Comparison of ENCODE assay signal across 1 cellular context in the genomic region with DNA sequence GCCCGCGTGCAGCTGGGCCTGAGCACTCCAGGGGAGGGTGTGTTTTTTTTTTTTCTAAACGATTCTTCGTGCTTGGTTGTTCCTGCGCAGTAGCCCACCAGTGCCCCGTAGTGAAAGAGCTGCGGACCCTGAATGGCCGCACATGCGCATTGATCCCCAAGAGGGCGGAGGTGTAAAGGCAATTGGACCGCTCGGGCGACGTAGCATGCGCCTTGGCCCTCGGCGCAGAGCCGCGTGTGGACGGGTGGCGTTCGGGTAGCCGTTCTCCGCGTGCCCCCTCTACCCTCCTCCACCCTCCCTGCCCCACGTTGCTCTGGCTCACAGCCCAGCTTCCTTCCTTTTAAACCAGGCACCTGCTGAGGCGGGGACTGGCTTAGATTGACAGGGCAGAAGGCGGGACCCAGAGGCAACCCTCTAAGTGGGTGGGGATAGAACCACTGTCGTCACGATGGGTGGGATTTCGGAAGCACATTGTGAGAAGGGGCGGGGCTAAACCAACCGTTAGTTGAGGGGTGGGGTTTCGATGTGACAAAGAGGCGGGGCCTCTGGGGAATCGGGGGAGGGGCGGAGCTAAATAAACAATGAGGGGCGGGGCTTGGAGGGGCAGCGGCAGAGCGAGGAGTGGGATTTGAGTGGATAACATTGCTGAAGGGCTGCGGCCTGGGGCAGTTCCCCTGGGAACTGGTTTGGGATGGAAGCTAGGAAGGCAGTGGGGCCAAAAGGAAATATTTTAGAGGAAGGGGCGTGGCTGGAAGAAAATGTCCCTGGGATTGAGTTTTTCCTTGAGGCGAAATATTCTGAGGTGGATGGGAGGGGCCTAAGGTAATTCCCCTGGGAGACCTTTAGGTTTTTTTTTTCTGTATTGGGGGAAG.
TF ChIP-seq lines count a peak whose summit lies in the region.

No MANE protein-coding gene starts in this region.

TF ChIP-seq in K562, 482 proteins besides CTCF, POLR2A, EP300 and RAD21 (continues in another document):
- TF ChIP-seq, protein P1, sequence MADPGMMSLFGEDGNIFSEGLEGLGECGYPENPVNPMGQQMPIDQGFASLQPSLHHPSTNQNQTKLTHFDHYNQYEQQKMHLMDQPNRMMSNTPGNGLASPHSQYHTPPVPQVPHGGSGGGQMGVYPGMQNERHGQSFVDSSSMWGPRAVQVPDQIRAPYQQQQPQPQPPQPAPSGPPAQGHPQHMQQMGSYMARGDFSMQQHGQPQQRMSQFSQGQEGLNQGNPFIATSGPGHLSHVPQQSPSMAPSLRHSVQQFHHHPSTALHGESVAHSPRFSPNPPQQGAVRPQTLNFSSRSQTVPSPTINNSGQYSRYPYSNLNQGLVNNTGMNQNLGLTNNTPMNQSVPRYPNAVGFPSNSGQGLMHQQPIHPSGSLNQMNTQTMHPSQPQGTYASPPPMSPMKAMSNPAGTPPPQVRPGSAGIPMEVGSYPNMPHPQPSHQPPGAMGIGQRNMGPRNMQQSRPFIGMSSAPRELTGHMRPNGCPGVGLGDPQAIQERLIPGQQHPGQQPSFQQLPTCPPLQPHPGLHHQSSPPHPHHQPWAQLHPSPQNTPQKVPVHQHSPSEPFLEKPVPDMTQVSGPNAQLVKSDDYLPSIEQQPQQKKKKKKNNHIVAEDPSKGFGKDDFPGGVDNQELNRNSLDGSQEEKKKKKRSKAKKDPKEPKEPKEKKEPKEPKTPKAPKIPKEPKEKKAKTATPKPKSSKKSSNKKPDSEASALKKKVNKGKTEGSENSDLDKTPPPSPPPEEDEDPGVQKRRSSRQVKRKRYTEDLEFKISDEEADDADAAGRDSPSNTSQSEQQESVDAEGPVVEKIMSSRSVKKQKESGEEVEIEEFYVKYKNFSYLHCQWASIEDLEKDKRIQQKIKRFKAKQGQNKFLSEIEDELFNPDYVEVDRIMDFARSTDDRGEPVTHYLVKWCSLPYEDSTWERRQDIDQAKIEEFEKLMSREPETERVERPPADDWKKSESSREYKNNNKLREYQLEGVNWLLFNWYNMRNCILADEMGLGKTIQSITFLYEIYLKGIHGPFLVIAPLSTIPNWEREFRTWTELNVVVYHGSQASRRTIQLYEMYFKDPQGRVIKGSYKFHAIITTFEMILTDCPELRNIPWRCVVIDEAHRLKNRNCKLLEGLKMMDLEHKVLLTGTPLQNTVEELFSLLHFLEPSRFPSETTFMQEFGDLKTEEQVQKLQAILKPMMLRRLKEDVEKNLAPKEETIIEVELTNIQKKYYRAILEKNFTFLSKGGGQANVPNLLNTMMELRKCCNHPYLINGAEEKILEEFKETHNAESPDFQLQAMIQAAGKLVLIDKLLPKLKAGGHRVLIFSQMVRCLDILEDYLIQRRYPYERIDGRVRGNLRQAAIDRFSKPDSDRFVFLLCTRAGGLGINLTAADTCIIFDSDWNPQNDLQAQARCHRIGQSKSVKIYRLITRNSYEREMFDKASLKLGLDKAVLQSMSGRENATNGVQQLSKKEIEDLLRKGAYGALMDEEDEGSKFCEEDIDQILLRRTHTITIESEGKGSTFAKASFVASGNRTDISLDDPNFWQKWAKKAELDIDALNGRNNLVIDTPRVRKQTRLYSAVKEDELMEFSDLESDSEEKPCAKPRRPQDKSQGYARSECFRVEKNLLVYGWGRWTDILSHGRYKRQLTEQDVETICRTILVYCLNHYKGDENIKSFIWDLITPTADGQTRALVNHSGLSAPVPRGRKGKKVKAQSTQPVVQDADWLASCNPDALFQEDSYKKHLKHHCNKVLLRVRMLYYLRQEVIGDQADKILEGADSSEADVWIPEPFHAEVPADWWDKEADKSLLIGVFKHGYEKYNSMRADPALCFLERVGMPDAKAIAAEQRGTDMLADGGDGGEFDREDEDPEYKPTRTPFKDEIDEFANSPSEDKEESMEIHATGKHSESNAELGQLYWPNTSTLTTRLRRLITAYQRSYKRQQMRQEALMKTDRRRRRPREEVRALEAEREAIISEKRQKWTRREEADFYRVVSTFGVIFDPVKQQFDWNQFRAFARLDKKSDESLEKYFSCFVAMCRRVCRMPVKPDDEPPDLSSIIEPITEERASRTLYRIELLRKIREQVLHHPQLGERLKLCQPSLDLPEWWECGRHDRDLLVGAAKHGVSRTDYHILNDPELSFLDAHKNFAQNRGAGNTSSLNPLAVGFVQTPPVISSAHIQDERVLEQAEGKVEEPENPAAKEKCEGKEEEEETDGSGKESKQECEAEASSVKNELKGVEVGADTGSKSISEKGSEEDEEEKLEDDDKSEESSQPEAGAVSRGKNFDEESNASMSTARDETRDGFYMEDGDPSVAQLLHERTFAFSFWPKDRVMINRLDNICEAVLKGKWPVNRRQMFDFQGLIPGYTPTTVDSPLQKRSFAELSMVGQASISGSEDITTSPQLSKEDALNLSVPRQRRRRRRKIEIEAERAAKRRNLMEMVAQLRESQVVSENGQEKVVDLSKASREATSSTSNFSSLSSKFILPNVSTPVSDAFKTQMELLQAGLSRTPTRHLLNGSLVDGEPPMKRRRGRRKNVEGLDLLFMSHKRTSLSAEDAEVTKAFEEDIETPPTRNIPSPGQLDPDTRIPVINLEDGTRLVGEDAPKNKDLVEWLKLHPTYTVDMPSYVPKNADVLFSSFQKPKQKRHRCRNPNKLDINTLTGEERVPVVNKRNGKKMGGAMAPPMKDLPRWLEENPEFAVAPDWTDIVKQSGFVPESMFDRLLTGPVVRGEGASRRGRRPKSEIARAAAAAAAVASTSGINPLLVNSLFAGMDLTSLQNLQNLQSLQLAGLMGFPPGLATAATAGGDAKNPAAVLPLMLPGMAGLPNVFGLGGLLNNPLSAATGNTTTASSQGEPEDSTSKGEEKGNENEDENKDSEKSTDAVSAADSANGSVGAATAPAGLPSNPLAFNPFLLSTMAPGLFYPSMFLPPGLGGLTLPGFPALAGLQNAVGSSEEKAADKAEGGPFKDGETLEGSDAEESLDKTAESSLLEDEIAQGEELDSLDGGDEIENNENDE (IDR thresholded peaks at IDR 0.05; ENCODE audit: low read depth, low read length) = no peak
- TF ChIP-seq ZNF324 (CRISPR knock-in tag; IDR thresholded peaks at IDR 0.05) = peak; percentile 55; the same call in 1 of the 2 replicates
- TF ChIP-seq ZNF830 (CRISPR knock-in tag; IDR thresholded peaks at IDR 0.05) = peak; percentile 96; the same call in 1 of the 2 replicates
- TF ChIP-seq OTX1 (CRISPR knock-in tag; IDR thresholded peaks at IDR 0.05) = peak; percentile 74; the same call in 1 of the 2 replicates
- TF ChIP-seq JUND (IDR thresholded peaks at IDR 0.05; ENCODE audit: borderline replicate concordance, low read depth, low read length) = peak; percentile 30; the same call in 1 of the 2 replicates
- TF ChIP-seq JUND (tag; IDR thresholded peaks at IDR 0.05; ENCODE audit: borderline replicate concordance, low read depth, low read length) = no peak
- TF ChIP-seq, protein P2, sequence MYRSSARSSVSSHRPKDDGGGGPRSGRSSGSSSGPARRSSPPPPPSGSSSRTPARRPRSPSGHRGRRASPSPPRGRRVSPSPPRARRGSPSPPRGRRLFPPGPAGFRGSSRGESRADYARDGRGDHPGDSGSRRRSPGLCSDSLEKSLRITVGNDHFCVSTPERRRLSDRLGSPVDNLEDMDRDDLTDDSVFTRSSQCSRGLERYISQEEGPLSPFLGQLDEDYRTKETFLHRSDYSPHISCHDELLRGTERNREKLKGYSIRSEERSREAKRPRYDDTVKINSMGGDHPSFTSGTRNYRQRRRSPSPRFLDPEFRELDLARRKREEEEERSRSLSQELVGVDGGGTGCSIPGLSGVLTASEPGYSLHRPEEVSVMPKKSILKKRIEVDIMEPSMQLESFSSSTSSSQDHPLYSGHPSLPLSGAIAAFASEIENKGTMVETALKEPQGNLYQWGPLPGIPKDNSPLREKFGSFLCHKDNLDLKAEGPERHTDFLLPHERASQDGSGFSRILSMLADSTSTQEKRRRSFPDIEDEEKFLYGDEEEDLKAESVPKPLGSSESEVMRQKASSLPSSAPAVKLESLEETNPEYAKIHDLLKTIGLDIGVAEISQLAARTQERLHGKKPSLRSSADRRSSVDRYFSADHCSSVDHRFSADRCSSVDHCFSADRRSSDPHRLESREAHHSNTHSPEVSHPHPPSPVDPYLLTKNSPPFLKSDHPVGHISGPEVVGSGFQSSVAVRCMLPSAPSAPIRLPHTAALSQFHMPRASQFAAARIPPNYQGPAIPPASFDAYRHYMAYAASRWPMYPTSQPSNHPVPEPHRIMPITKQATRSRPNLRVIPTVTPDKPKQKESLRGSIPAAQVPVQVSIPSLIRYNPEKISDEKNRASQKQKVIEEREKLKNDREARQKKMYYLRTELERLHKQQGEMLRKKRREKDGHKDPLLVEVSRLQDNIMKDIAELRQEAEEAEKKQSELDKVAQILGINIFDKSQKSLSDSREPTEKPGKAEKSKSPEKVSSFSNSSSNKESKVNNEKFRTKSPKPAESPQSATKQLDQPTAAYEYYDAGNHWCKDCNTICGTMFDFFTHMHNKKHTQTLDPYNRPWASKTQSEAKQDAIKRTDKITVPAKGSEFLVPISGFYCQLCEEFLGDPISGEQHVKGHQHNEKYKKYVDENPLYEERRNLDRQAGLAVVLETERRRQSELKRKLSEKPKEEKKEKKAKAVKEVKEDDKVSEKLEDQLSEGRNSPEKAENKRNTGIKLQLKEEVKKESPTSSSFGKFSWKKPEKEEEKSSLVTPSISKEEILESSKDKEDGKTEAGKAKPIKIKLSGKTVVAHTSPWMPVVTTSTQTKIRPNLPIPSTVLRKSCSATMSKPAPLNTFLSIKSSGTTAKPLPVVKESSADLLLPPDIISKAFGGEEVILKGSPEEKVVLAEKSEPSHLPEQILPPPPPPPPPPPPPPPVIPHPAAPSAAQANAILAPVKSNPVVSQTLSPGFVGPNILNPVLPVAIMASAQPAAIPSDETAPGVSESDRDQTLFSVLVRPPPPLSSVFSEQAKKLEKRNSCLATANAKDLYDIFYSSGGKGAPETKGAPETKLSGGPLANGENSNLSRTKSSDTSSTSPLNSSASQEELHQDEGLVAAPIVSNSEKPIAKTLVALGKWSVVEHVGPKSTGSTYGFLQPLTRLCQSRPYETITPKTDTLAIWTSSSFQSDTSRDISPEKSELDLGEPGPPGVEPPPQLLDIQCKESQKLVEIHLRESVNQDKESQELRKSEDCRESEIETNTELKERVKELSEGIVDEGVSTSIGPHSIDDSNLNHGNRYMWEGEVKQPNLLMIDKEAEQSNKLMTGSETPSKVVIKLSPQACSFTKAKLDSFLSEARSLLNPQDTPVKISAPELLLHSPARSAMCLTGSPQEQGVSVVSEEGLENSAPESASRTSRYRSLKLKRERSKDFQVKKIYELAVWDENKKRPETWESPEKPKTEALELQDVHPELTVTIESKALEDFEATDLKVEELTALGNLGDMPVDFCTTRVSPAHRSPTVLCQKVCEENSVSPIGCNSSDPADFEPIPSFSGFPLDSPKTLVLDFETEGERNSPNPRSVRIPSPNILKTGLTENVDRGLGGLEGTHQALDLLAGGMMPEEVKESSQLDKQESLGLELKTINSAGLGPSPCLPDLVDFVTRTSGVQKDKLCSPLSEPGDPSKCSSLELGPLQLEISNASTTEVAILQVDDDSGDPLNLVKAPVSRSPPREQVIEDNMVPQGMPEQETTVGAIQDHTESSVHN (IDR thresholded peaks at IDR 0.05; ENCODE audit: borderline replicate concordance in 1 of 2, low read depth in 1 of 2) = no peak
- TF ChIP-seq SMAD1 (IDR thresholded peaks at IDR 0.05; ENCODE audit: low read depth, low read length, partially characterized antibody) = no peak
- TF ChIP-seq ZBTB17 (CRISPR knock-in tag; IDR thresholded peaks at IDR 0.05) = 0 out of 2 replicates have a peak, but pooled peaks have one; percentile 16
- no peak for TF ChIP-seq NUFIP1 (IDR thresholded peaks at IDR 0.05; ENCODE audit: partially characterized antibody)
- TF ChIP-seq, protein P3, sequence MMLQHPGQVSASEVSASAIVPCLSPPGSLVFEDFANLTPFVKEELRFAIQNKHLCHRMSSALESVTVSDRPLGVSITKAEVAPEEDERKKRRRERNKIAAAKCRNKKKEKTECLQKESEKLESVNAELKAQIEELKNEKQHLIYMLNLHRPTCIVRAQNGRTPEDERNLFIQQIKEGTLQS (IDR thresholded peaks at IDR 0.05) = no peak
- TF ChIP-seq, protein P3 (CRISPR knock-in tag; conservative IDR thresholded peaks at IDR 0.05) = peak; percentile 12; the same call in 1 of the 2 replicates
- no peak for TF ChIP-seq NR2C2 (CRISPR knock-in tag; IDR thresholded peaks at IDR 0.05)
- TF ChIP-seq NR2C2 (tag; IDR thresholded peaks at IDR 0.05) = peak; percentile 33
- TF ChIP-seq, protein P4, sequence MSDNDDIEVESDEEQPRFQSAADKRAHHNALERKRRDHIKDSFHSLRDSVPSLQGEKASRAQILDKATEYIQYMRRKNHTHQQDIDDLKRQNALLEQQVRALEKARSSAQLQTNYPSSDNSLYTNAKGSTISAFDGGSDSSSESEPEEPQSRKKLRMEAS (CRISPR knock-in tag; IDR thresholded peaks at IDR 0.05) = peak; percentile 97
- no peak for TF ChIP-seq DIDO1 (tag; IDR thresholded peaks at IDR 0.05; ENCODE audit: low read depth)
- peak; percentile 66 for TF ChIP-seq HNRNPLL (IDR thresholded peaks at IDR 0.05; ENCODE audit: low read depth, low read length, poor library complexity, severe bottlenecking)
- TF ChIP-seq, protein P5, sequence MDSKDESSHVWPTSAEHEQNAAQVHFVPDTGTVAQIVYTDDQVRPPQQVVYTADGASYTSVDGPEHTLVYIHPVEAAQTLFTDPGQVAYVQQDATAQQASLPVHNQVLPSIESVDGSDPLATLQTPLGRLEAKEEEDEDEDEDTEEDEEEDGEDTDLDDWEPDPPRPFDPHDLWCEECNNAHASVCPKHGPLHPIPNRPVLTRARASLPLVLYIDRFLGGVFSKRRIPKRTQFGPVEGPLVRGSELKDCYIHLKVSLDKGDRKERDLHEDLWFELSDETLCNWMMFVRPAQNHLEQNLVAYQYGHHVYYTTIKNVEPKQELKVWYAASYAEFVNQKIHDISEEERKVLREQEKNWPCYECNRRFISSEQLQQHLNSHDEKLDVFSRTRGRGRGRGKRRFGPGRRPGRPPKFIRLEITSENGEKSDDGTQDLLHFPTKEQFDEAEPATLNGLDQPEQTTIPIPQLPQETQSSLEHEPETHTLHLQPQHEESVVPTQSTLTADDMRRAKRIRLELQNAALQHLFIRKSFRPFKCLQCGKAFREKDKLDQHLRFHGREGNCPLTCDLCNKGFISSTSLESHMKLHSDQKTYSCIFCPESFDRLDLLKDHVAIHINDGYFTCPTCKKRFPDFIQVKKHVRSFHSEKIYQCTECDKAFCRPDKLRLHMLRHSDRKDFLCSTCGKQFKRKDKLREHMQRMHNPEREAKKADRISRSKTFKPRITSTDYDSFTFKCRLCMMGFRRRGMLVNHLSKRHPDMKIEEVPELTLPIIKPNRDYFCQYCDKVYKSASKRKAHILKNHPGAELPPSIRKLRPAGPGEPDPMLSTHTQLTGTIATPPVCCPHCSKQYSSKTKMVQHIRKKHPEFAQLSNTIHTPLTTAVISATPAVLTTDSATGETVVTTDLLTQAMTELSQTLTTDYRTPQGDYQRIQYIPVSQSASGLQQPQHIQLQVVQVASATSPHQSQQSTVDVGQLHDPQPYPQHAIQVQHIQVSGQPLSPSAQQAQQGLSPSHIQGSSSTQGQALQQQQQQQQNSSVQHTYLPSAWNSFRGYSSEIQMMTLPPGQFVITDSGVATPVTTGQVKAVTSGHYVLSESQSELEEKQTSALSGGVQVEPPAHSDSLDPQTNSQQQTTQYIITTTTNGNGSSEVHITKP (IDR thresholded peaks at IDR 0.05; ENCODE audit: partially characterized antibody) = peak; percentile 17
- TF ChIP-seq CBX2 (IDR thresholded peaks at IDR 0.05; ENCODE audit: insufficient read depth, low read length, poor library complexity, severe bottlenecking) = no peak
- TF ChIP-seq HSF4 (CRISPR knock-in tag; IDR thresholded peaks at IDR 0.05; ENCODE audit: borderline replicate concordance) = no peak
